Comparison of ENCODE assay signal across 23 cellular contexts in genomic region chr1:10520952-10521351, GRCh38. TPM values are rescaled to one million over a fixed set of nuclear protein-coding genes. Genes with fewer than 3 reads are reported as not detected.
A peak's percentile ranks its signal among the peaks of the same experiment; 100 is the strongest.
DNase-seq lines count a peak whose midpoint lies in the region; ATAC-seq, FAIRE-seq and TF ChIP-seq lines count a peak whose summit lies in the region.
"Had no signal": no experiment of that assay in that cellular context is flagged by ENCODE, and none has a peak within 500 bp of the region (broad histone marks: within the 10 kb centered on the region; RNA-seq: fewer than 3 reads in every experiment).

No MANE protein-coding gene starts in this region.

- peaks cover 64% of the 10 kb centered on the region for H3K4me1 Mint-ChIP-seq in activated T-cell treated with anti-CD3 and anti-CD28 coated beads, Interleukin-2, amount 50 U/mL, for 24 hours (ENCODE audit: low read depth)
- peaks cover 46% of the 10 kb centered on the region for H3K4me1 Mint-ChIP-seq in dendritic cell treated with granulocyte-macrophage colony-stimulating factor and Interleukin-4, amounts not matched to agents 40 ng/mL and 50 ng/mL, for 4 days (ENCODE audit: low read depth)
- H3K4me1 Mint-ChIP-seq in stimulated activated memory B cell treated with anti-CD40 and anti-IgM and Interleukin-4, amounts not matched to agents 10 μg/mL and 1 μg/mL and 100 μg/mL, for 72 hours: peaks cover 45% of the 10 kb centered on the region

- CTCF ChIA-PET in Panc1 (lab: Charles Lee): interaction anchor here (0.7 kb wide), 1 partner anchor 293 kb away, joined by 4 read pairs; no protein-coding TSS in a partner anchor

- no peaks in the 10 kb centered on the region for H3K27me3 ChIP-seq in Panc1 (ENCODE audit: control insufficient read depth, insufficient read depth, low read length)
- H3K27me3 ChIP-seq: Peyer's patch had no signal

- TF ChIP-seq CTCF in Panc1 (IDR thresholded peaks at IDR 0.05) (no peak), mucosa of descending colon (IDR thresholded peaks at IDR 0.05) (no peak)

- in situ Hi-C loops in Panc1 (cut with HindIII; ENCODE audit: low pct_unique_long_range_greater_than_20kb, low sequenced_read_pairs): loop anchor here (5.0 kb wide), 1 partner anchor 81 kb away; no protein-coding TSS in a partner anchor

- TF ChIP-seq POLR2A in GM12892 (IDR thresholded peaks at IDR 0.05; ENCODE audit: low read depth, low read length): no peak

- no peaks in the 10 kb centered on the region for H3K9me3 Mint-ChIP-seq in activated T-cell treated with anti-CD3 and anti-CD28 coated beads, Interleukin-2, amount 50 U/mL, for 24 hours
- no peaks in the 10 kb centered on the region for H3K9me3 Mint-ChIP-seq in dendritic cell treated with granulocyte-macrophage colony-stimulating factor and Interleukin-4, amounts not matched to agents 40 ng/mL and 50 ng/mL, for 4 days
- H3K9me3 Mint-ChIP-seq in stimulated activated memory B cell treated with anti-CD40 and anti-IgM and Interleukin-4, amounts not matched to agents 10 μg/mL and 1 μg/mL and 100 μg/mL, for 72 hours: no peaks in the 10 kb centered on the region
- H3K9me3 Mint-ChIP-seq: IgD-negative memory B cell had no signal

- H3K4me3 ChIP-seq in Panc1 (ENCODE audit: low read depth in 2 of 2, low read length in 2 of 2) (no peak overlapping the region), mucosa of descending colon (no peak overlapping the region)
- H3K4me3 ChIP-seq: Peyer's patch had no signal

- intact Hi-C loops in Panc1 (cut with micrococcal nuclease; ENCODE audit: unreplicated experiment) (no loop called here), mucosa of descending colon (cut with DNase I, micrococcal nuclease) (no loop called here)
- intact Hi-C loops in dendritic cell treated with granulocyte-macrophage colony-stimulating factor and Interleukin-4, amounts not matched to agents 40 ng/mL and 50 ng/mL, for 4 days (cut with micrococcal nuclease): no loop called here

- no peak for DNase-seq in activated T-cell treated with anti-CD3 and anti-CD28 coated beads, Interleukin-2, amount 50 U/mL, for 24 hours
- no peak for DNase-seq in activated T-cell treated with anti-CD3 and anti-CD28 coated beads for 4 hours
- no peak for DNase-seq in Panc1 (ENCODE audit: low read depth, low spot score)
- no peak for DNase-seq in mucosa of descending colon
- DNase-seq in activated gamma-delta T cell treated with Interleukin-2 at 50 U/mL for 16 hours: no peak
- DNase-seq in GM12892 (ENCODE audit: insufficient read length): no peak
- DNase-seq: AML-193; COR-L47; DMS79; Kasumi-1; NCI-H1694; NCI-H2081; NCI-H2171; NCI-H345; NCI-H524; NCI-H774; NK-92 treated with Interleukin-12 subunit alpha and Interleukin-12 subunit beta, amount 100 ng/mL, for 24 hours; Peyer's patch had no signal

- BruUV-seq in Panc1 (replicated peaks; lab: Mats Ljungman, UMichigan): no TSS peak

- H3K27me3 Mint-ChIP-seq in activated T-cell treated with anti-CD3 and anti-CD28 coated beads, Interleukin-2, amount 50 U/mL, for 24 hours: no peaks in the 10 kb centered on the region
- H3K27me3 Mint-ChIP-seq in dendritic cell treated with granulocyte-macrophage colony-stimulating factor and Interleukin-4, amounts not matched to agents 40 ng/mL and 50 ng/mL, for 4 days: no peaks in the 10 kb centered on the region
- no peaks in the 10 kb centered on the region for H3K27me3 Mint-ChIP-seq in stimulated activated memory B cell treated with anti-CD40 and anti-IgM and Interleukin-4, amounts not matched to agents 10 μg/mL and 1 μg/mL and 100 μg/mL, for 72 hours
- H3K27me3 Mint-ChIP-seq: IgD-negative memory B cell had no signal

- H3K4me3 Mint-ChIP-seq in activated T-cell treated with anti-CD3 and anti-CD28 coated beads, Interleukin-2, amount 50 U/mL, for 24 hours: no peak overlapping the region
- no peak overlapping the region for H3K4me3 Mint-ChIP-seq in dendritic cell treated with granulocyte-macrophage colony-stimulating factor and Interleukin-4, amounts not matched to agents 40 ng/mL and 50 ng/mL, for 4 days
- H3K4me3 Mint-ChIP-seq in stimulated activated memory B cell treated with anti-CD40 and anti-IgM and Interleukin-4, amounts not matched to agents 10 μg/mL and 1 μg/mL and 100 μg/mL, for 72 hours: no peak overlapping the region
- H3K4me3 Mint-ChIP-seq: IgD-negative memory B cell had no signal

- H3K27ac Mint-ChIP-seq in activated T-cell treated with anti-CD3 and anti-CD28 coated beads, Interleukin-2, amount 50 U/mL, for 24 hours: peak overlapping the region; percentile 47
- H3K27ac Mint-ChIP-seq in dendritic cell treated with granulocyte-macrophage colony-stimulating factor and Interleukin-4, amounts not matched to agents 40 ng/mL and 50 ng/mL, for 4 days: peak overlapping the region; percentile 24
- peak overlapping the region; percentile 48 for H3K27ac Mint-ChIP-seq in stimulated activated memory B cell treated with anti-CD40 and anti-IgM and Interleukin-4, amounts not matched to agents 10 μg/mL and 1 μg/mL and 100 μg/mL, for 72 hours

- H3K27ac ChIP-seq in Panc1 (ENCODE audit: low read length): peak overlapping the region; percentile 66
- H3K27ac ChIP-seq: C4-2B, Peyer's patch had no signal

- no peak for FAIRE-seq in GM12892 (lab: Jason Lieb, UNC)
- FAIRE-seq: H54 had no signal

- H3K36me3 ChIP-seq in Panc1 (ENCODE audit: control insufficient read depth, insufficient read depth, low read length) (no peaks in the 10 kb centered on the region), mucosa of descending colon (ENCODE audit: low read depth) (no peaks in the 10 kb centered on the region)
- H3K36me3 ChIP-seq: Peyer's patch had no signal

- H3K9me3 ChIP-seq in Panc1 (ENCODE audit: control insufficient read depth, insufficient read depth, low read depth, low read length) (no peaks in the 10 kb centered on the region), mucosa of descending colon (no peaks in the 10 kb centered on the region)
- H3K9me3 ChIP-seq: Peyer's patch had no signal

- H3K36me3 Mint-ChIP-seq in activated T-cell treated with anti-CD3 and anti-CD28 coated beads, Interleukin-2, amount 50 U/mL, for 24 hours (ENCODE audit: low read depth): peaks cover 43% of the 10 kb centered on the region
- peaks cover 7% of the 10 kb centered on the region for H3K36me3 Mint-ChIP-seq in dendritic cell treated with granulocyte-macrophage colony-stimulating factor and Interleukin-4, amounts not matched to agents 40 ng/mL and 50 ng/mL, for 4 days (ENCODE audit: low read depth)
- H3K36me3 Mint-ChIP-seq in stimulated activated memory B cell treated with anti-CD40 and anti-IgM and Interleukin-4, amounts not matched to agents 10 μg/mL and 1 μg/mL and 100 μg/mL, for 72 hours: peaks cover 38% of the 10 kb centered on the region

- ATAC-seq in Panc1: no peak
- ATAC-seq in stimulated activated memory B cell treated with anti-CD40 and anti-IgM and Interleukin-4, amounts not matched to agents 10 μg/mL and 1 μg/mL and 100 μg/mL, for 72 hours: no peak
- no peak for ATAC-seq in mucosa of descending colon

- peaks cover 65% of the 10 kb centered on the region for H3K4me1 ChIP-seq in Panc1 (ENCODE audit: control insufficient read depth, insufficient read depth, low read length)
- peaks cover 5% of the 10 kb centered on the region for H3K4me1 ChIP-seq in mucosa of descending colon (ENCODE audit: low read depth)
- H3K4me1 ChIP-seq: Peyer's patch had no signal

- POLR2A ChIA-PET in Panc1 (lab: Charles Lee): interaction anchor here (0.5 kb wide), 1 partner anchor 454 kb away, joined by 6 read pairs; no protein-coding TSS in a partner anchor

RNA-seq across cellular contexts. Expression of gene PEX14, which starts 46.2 kb away (rescaled TPM):
- total RNA-seq in Panc1 (2021; ENCODE audit: unreplicated experiment) (36.0 TPM), mucosa of descending colon (10 to 100 TPM; 18.9 to 23.8 (median 21.3) TPM)
- 47.5 TPM for polyA plus RNA-seq in Panc1 (2012; ENCODE audit: insufficient read length)
- 10.7 TPM for polyA plus RNA-seq in GM12892 (2012; ENCODE audit: missing spikeins)

RNA-seq across cellular contexts. Expression of gene DFFA, which starts 48.6 kb away (rescaled TPM):
- total RNA-seq in Panc1 (2021; ENCODE audit: unreplicated experiment) (68.1 TPM), mucosa of descending colon (10 to 100 TPM; 20.9 to 34.0 (median 21.9) TPM)
- 53.3 TPM for polyA plus RNA-seq in Panc1 (2012; ENCODE audit: insufficient read length)
- 37.9 TPM for polyA plus RNA-seq in GM12892 (2012; ENCODE audit: missing spikeins)
